1 cellular context compared by ENCODE assay signal in the genomic region with DNA sequence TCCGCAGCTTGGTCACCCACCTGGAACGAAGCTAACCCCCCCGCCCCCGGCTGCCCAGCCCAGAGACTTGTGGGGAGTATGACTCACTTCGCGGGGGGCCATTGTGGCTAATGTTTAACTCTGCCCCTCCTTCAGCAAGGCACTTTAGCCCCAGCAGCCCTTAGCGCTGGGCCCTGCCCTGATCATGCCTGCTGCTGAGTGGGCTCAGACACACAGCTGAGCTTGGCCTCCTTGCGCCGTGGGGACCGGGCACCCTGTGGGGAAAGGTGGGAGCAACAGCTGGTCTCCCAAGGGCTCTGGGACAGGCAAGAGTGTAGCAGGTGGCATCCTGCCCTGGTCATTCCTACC.
TF ChIP-seq lines count a peak whose summit lies in the region.

No MANE protein-coding gene starts in this region.

TF ChIP-seq in HepG2, 621 proteins besides CTCF, POLR2A, EP300 and RAD21 (continued from another document and continues in another):
- TF ChIP-seq, protein P1, sequence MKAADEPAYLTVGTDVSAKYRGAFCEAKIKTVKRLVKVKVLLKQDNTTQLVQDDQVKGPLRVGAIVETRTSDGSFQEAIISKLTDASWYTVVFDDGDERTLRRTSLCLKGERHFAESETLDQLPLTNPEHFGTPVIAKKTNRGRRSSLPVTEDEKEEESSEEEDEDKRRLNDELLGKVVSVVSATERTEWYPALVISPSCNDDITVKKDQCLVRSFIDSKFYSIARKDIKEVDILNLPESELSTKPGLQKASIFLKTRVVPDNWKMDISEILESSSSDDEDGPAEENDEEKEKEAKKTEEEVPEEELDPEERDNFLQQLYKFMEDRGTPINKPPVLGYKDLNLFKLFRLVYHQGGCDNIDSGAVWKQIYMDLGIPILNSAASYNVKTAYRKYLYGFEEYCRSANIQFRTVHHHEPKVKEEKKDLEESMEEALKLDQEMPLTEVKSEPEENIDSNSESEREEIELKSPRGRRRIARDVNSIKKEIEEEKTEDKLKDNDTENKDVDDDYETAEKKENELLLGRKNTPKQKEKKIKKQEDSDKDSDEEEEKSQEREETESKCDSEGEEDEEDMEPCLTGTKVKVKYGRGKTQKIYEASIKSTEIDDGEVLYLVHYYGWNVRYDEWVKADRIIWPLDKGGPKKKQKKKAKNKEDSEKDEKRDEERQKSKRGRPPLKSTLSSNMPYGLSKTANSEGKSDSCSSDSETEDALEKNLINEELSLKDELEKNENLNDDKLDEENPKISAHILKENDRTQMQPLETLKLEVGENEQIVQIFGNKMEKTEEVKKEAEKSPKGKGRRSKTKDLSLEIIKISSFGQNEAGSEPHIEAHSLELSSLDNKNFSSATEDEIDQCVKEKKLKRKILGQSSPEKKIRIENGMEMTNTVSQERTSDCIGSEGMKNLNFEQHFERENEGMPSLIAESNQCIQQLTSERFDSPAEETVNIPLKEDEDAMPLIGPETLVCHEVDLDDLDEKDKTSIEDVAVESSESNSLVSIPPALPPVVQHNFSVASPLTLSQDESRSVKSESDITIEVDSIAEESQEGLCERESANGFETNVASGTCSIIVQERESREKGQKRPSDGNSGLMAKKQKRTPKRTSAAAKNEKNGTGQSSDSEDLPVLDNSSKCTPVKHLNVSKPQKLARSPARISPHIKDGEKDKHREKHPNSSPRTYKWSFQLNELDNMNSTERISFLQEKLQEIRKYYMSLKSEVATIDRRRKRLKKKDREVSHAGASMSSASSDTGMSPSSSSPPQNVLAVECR (CRISPR knock-in tag; IDR thresholded peaks at IDR 0.05; ENCODE audit: borderline replicate concordance): peak; percentile 27; the same call in 1 of the 2 replicates
- TF ChIP-seq, protein P2, sequence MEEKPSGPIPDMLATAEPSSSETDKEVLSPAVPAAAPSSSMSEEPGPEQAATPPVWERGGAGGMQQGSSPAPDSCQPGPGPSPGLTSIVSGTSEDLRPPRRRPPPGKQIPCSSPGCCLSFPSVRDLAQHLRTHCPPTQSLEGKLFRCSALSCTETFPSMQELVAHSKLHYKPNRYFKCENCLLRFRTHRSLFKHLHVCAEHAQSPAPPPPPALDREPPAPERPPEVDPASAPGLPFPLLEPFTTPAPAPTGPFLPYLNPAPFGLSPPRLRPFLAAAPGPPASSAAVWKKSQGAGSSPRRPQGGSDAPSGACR (CRISPR knock-in tag; IDR thresholded peaks at IDR 0.05): no peak
- TF ChIP-seq GPN1 (CRISPR knock-in tag; IDR thresholded peaks at IDR 0.05; ENCODE audit: borderline replicate concordance) (no peak), SIN3B (IDR thresholded peaks at IDR 0.05; ENCODE audit: low read length) (no peak), ZNF3 (CRISPR knock-in tag; IDR thresholded peaks at IDR 0.05) (no peak), SP2 (CRISPR knock-in tag; IDR thresholded peaks at IDR 0.05) (no peak; the same call in 1 of the 2 replicates), SOX13 (IDR thresholded peaks at IDR 0.05) (no peak), SOX13 (CRISPR knock-in tag; conservative IDR thresholded peaks at IDR 0.05 in 1 of 2, IDR thresholded peaks at IDR 0.05 in 1 of 2) (peak in 1 of 2 experiments; percentile 43; a peak in 2 of 4 replicates), ZNF780A (CRISPR knock-in tag; IDR thresholded peaks at IDR 0.05) (no peak), ISL2 (CRISPR knock-in tag; IDR thresholded peaks at IDR 0.05) (peak; percentile 30; the same call in 1 of the 2 replicates), ZNF224 (CRISPR knock-in tag; IDR thresholded peaks at IDR 0.05) (no peak; the same call in 1 of the 2 replicates), ZNF292 (CRISPR knock-in tag; IDR thresholded peaks at IDR 0.05; ENCODE audit: borderline replicate concordance, low read depth) (0 out of 2 replicates have a peak, but pooled peaks have one; percentile 43), MATR3 (CRISPR knock-in tag; IDR thresholded peaks at IDR 0.05) (no peak), ZNF629 (CRISPR knock-in tag; conservative IDR thresholded peaks at IDR 0.05) (no peak), KDM5B (CRISPR knock-in tag; IDR thresholded peaks at IDR 0.05; ENCODE audit: borderline replicate concordance) (no peak), ATF7 (IDR thresholded peaks at IDR 0.05) (no peak), ATF7 (CRISPR knock-in tag; IDR thresholded peaks at IDR 0.05) (no peak), ELF1 (CRISPR knock-in tag; IDR thresholded peaks at IDR 0.05) (peak; percentile 14; the same call in 1 of the 2 replicates), MIXL1 (CRISPR knock-in tag; IDR thresholded peaks at IDR 0.05) (peak; percentile 52; the same call in 1 of the 2 replicates), RAD51 (IDR thresholded peaks at IDR 0.05; ENCODE audit: borderline replicate concordance) (no peak), CENPT (CRISPR knock-in tag; IDR thresholded peaks at IDR 0.05; ENCODE audit: low read depth) (no peak), ZNF790 (CRISPR knock-in tag; IDR thresholded peaks at IDR 0.05; ENCODE audit: borderline replicate concordance) (no peak), SMYD3 (CRISPR knock-in tag; IDR thresholded peaks at IDR 0.05) (no peak), ZSCAN21 (CRISPR knock-in tag; IDR thresholded peaks at IDR 0.05; ENCODE audit: borderline replicate concordance) (0 out of 2 replicates have a peak, but pooled peaks have one; percentile 59), LCORL (IDR thresholded peaks at IDR 0.05) (no peak), LCORL (CRISPR knock-in tag; IDR thresholded peaks at IDR 0.05) (peak; percentile 83), RELA (CRISPR knock-in tag; IDR thresholded peaks at IDR 0.05) (no peak), MTA3 (CRISPR knock-in tag; IDR thresholded peaks at IDR 0.05) (no peak), RCOR2 (CRISPR knock-in tag; IDR thresholded peaks at IDR 0.05) (no peak), ZNF335 (CRISPR knock-in tag; IDR thresholded peaks at IDR 0.05) (0 out of 2 replicates have a peak, but pooled peaks have one; percentile 33), JUNB (CRISPR knock-in tag; IDR thresholded peaks at IDR 0.05; ENCODE audit: borderline replicate concordance) (peak; percentile 93), ZNF781 (CRISPR knock-in tag; IDR thresholded peaks at IDR 0.05; ENCODE audit: borderline replicate concordance, not compliant biosample characterization) (peak; percentile 47), ZNF121 (CRISPR knock-in tag; IDR thresholded peaks at IDR 0.05) (no peak)
- TF ChIP-seq, protein P3, sequence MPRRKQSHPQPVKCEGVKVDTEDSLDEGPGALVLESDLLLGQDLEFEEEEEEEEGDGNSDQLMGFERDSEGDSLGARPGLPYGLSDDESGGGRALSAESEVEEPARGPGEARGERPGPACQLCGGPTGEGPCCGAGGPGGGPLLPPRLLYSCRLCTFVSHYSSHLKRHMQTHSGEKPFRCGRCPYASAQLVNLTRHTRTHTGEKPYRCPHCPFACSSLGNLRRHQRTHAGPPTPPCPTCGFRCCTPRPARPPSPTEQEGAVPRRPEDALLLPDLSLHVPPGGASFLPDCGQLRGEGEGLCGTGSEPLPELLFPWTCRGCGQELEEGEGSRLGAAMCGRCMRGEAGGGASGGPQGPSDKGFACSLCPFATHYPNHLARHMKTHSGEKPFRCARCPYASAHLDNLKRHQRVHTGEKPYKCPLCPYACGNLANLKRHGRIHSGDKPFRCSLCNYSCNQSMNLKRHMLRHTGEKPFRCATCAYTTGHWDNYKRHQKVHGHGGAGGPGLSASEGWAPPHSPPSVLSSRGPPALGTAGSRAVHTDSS (CRISPR knock-in tag; conservative IDR thresholded peaks at IDR 0.05): no peak
- TF ChIP-seq, protein P4, sequence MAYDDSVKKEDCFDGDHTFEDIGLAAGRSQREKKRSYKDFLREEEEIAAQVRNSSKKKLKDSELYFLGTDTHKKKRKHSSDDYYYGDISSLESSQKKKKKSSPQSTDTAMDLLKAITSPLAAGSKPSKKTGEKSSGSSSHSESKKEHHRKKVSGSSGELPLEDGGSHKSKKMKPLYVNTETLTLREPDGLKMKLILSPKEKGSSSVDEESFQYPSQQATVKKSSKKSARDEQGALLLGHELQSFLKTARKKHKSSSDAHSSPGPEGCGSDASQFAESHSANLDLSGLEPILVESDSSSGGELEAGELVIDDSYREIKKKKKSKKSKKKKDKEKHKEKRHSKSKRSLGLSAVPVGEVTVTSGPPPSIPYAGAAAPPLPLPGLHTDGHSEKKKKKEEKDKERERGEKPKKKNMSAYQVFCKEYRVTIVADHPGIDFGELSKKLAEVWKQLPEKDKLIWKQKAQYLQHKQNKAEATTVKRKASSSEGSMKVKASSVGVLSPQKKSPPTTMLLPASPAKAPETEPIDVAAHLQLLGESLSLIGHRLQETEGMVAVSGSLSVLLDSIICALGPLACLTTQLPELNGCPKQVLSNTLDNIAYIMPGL (CRISPR knock-in tag; IDR thresholded peaks at IDR 0.05; ENCODE audit: borderline replicate concordance in 1 of 2, low read depth in 1 of 2): 0 out of 4 replicates have a peak, but pooled peaks of 1 of the 2 experiments have one; percentile 23
- TF ChIP-seq, protein P5, sequence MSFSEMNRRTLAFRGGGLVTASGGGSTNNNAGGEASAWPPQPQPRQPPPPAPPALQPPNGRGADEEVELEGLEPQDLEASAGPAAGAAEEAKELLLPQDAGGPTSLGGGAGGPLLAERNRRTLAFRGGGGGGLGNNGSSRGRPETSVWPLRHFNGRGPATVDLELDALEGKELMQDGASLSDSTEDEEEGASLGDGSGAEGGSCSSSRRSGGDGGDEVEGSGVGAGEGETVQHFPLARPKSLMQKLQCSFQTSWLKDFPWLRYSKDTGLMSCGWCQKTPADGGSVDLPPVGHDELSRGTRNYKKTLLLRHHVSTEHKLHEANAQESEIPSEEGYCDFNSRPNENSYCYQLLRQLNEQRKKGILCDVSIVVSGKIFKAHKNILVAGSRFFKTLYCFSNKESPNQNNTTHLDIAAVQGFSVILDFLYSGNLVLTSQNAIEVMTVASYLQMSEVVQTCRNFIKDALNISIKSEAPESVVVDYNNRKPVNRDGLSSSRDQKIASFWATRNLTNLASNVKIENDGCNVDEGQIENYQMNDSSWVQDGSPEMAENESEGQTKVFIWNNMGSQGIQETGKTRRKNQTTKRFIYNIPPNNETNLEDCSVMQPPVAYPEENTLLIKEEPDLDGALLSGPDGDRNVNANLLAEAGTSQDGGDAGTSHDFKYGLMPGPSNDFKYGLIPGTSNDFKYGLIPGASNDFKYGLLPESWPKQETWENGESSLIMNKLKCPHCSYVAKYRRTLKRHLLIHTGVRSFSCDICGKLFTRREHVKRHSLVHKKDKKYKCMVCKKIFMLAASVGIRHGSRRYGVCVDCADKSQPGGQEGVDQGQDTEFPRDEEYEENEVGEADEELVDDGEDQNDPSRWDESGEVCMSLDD (CRISPR knock-in tag; IDR thresholded peaks at IDR 0.05; ENCODE audit: borderline replicate concordance): peak; percentile 84; the same call in 1 of the 2 replicates
- TF ChIP-seq, protein P6, sequence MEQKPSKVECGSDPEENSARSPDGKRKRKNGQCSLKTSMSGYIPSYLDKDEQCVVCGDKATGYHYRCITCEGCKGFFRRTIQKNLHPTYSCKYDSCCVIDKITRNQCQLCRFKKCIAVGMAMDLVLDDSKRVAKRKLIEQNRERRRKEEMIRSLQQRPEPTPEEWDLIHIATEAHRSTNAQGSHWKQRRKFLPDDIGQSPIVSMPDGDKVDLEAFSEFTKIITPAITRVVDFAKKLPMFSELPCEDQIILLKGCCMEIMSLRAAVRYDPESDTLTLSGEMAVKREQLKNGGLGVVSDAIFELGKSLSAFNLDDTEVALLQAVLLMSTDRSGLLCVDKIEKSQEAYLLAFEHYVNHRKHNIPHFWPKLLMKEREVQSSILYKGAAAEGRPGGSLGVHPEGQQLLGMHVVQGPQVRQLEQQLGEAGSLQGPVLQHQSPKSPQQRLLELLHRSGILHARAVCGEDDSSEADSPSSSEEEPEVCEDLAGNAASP (CRISPR knock-in tag; IDR thresholded peaks at IDR 0.05; ENCODE audit: borderline replicate concordance): peak; percentile 62; the same call in 1 of the 2 replicates
- TF ChIP-seq, protein P7, sequence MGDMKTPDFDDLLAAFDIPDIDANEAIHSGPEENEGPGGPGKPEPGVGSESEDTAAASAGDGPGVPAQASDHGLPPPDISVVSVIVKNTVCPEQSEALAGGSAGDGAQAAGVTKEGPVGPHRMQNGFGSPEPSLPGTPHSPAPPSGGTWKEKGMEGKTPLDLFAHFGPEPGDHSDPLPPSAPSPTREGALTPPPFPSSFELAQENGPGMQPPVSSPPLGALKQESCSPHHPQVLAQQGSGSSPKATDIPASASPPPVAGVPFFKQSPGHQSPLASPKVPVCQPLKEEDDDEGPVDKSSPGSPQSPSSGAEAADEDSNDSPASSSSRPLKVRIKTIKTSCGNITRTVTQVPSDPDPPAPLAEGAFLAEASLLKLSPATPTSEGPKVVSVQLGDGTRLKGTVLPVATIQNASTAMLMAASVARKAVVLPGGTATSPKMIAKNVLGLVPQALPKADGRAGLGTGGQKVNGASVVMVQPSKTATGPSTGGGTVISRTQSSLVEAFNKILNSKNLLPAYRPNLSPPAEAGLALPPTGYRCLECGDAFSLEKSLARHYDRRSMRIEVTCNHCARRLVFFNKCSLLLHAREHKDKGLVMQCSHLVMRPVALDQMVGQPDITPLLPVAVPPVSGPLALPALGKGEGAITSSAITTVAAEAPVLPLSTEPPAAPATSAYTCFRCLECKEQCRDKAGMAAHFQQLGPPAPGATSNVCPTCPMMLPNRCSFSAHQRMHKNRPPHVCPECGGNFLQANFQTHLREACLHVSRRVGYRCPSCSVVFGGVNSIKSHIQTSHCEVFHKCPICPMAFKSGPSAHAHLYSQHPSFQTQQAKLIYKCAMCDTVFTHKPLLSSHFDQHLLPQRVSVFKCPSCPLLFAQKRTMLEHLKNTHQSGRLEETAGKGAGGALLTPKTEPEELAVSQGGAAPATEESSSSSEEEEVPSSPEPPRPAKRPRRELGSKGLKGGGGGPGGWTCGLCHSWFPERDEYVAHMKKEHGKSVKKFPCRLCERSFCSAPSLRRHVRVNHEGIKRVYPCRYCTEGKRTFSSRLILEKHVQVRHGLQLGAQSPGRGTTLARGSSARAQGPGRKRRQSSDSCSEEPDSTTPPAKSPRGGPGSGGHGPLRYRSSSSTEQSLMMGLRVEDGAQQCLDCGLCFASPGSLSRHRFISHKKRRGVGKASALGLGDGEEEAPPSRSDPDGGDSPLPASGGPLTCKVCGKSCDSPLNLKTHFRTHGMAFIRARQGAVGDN (CRISPR knock-in tag; IDR thresholded peaks at IDR 0.05): peak; percentile 92
- TF ChIP-seq, protein P8, sequence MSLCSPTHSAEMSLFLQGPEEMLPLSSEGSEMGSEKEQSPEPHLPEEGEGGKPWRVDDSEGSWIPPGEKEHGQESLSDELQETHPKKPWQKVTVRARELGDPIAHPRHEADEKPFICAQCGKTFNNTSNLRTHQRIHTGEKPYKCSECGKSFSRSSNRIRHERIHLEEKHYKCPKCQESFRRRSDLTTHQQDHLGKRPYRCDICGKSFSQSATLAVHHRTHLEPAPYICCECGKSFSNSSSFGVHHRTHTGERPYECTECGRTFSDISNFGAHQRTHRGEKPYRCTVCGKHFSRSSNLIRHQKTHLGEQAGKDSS (CRISPR knock-in tag; IDR thresholded peaks at IDR 0.05; ENCODE audit: borderline replicate concordance, low read depth): no peak
- TF ChIP-seq, protein P9, sequence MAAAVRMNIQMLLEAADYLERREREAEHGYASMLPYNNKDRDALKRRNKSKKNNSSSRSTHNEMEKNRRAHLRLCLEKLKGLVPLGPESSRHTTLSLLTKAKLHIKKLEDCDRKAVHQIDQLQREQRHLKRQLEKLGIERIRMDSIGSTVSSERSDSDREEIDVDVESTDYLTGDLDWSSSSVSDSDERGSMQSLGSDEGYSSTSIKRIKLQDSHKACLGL (CRISPR knock-in tag; IDR thresholded peaks at IDR 0.05): no peak
- TF ChIP-seq, protein P10, sequence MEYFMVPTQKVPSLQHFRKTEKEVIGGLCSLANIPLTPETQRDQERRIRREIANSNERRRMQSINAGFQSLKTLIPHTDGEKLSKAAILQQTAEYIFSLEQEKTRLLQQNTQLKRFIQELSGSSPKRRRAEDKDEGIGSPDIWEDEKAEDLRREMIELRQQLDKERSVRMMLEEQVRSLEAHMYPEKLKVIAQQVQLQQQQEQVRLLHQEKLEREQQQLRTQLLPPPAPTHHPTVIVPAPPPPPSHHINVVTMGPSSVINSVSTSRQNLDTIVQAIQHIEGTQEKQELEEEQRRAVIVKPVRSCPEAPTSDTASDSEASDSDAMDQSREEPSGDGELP (IDR thresholded peaks at IDR 0.05; ENCODE audit: borderline replicate concordance, low read depth): peak; percentile 79
